In the genomic region with DNA sequence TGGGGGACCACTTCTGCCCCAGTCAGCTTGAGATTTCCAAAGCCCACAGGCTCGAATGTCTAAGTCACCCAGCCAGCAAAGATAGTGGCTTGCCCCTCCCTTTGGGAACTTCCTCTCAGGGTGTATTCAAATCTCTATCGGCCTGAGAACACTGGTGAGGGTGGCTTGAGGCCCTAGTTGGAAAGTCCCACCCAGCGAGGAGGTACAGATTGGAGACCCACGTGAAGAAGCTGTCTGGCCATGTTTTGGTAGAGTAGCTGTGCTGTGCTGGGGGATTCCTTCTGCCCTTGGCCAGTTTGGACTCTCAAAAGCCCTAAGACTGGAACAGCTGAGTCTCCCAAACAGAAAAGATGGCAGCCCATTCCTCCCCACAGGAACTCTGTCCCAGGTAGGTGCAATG, we compare ENCODE assay signal across 12 cellular contexts.
DNase-seq lines count a peak whose midpoint lies in the region; ATAC-seq lines count a peak whose summit lies in the region.
"Had no signal": no experiment of that assay in that cellular context is flagged by ENCODE, and none has a peak within 500 bp of the region (broad histone marks: within the 10 kb centered on the region; RNA-seq: fewer than 3 reads in every experiment).

No MANE protein-coding gene starts in this region.

- DNase-seq in T-helper 9 cell = no peak
- DNase-seq in NCI-H2227 treated with DMSO at 0.1 percent for 48 hours (lab: John Stamatoyannopoulos, UW) = no peak
- DNase-seq in activated CD4-positive, alpha-beta T cell treated with anti-CD3 and anti-CD28 coated beads, Interleukin-2, amount 50 U/mL, for 4 hours = no peak
- DNase-seq: anterior cingulate cortex, DMS 273 treated with DMSO at 0.1 percent for 48 hours, GOT3, NCI-H510A treated with DMSO at 0.1 percent for 48 hours, right lobe of liver had no signal

- H3K27ac Mint-ChIP-seq in stimulated activated memory B cell treated with anti-CD40 and anti-IgM and Interleukin-4, amounts not matched to agents 10 μg/mL and 1 μg/mL and 100 μg/mL, for 72 hours = no peak overlapping the region

- H3K27me3 Mint-ChIP-seq in stimulated activated memory B cell treated with anti-CD40 and anti-IgM and Interleukin-4, amounts not matched to agents 10 μg/mL and 1 μg/mL and 100 μg/mL, for 72 hours = no peaks in the 10 kb centered on the region

- H3K9me3 Mint-ChIP-seq in stimulated activated memory B cell treated with anti-CD40 and anti-IgM and Interleukin-4, amounts not matched to agents 10 μg/mL and 1 μg/mL and 100 μg/mL, for 72 hours = peaks cover 25% of the 10 kb centered on the region

- H3K36me3 Mint-ChIP-seq in stimulated activated memory B cell treated with anti-CD40 and anti-IgM and Interleukin-4, amounts not matched to agents 10 μg/mL and 1 μg/mL and 100 μg/mL, for 72 hours = peaks cover 9% of the 10 kb centered on the region

- H3K4me3 Mint-ChIP-seq in stimulated activated memory B cell treated with anti-CD40 and anti-IgM and Interleukin-4, amounts not matched to agents 10 μg/mL and 1 μg/mL and 100 μg/mL, for 72 hours = no peak overlapping the region

- ATAC-seq in GM19023 (IDR thresholded peaks at IDR 0.05; ENCODE audit: unreplicated experiment) (peak; percentile 98), GM21786 (IDR thresholded peaks at IDR 0.05; ENCODE audit: unreplicated experiment) (peak; percentile 95), HG03175 (IDR thresholded peaks at IDR 0.05; ENCODE audit: unreplicated experiment) (peak; percentile 80)
- ATAC-seq in stimulated activated memory B cell treated with anti-CD40 and anti-IgM and Interleukin-4, amounts not matched to agents 10 μg/mL and 1 μg/mL and 100 μg/mL, for 72 hours = peak; percentile 66
- ATAC-seq: right lobe of liver had no signal

- H3K4me1 Mint-ChIP-seq in stimulated activated memory B cell treated with anti-CD40 and anti-IgM and Interleukin-4, amounts not matched to agents 10 μg/mL and 1 μg/mL and 100 μg/mL, for 72 hours = no peaks in the 10 kb centered on the region
